17 cellular contexts compared by ENCODE assay signal in the genomic region with DNA sequence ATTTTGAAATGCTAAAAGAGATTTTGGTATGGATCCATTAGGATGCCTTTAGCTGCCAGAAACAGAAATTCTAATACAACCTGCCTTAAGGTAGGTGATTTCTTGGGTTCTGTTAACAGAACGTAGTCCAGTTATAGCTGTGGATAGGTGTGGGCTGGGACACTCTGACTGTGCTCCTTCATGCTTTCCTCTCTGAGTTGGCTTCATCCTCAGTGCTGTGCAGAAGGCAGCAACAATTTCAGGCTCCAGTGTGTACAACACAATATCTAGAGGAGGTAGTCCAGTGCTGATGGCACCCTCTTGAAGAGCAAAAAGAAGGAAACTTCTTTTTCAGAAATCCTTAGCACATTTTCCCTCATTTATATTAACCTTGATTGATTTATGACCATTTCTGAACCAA. TPM values are rescaled to one million over a fixed set of nuclear protein-coding genes. Genes with fewer than 3 reads are reported as not detected.
DNase-seq lines count a peak whose midpoint lies in the region; ATAC-seq, FAIRE-seq and TF ChIP-seq lines count a peak whose summit lies in the region.
"Had no signal": no experiment of that assay in that cellular context is flagged by ENCODE, and none has a peak within 500 bp of the region (broad histone marks: within the 10 kb centered on the region; RNA-seq: fewer than 3 reads in every experiment).

No MANE protein-coding gene starts in this region.

- no peak overlapping the region for H3K4me2 ChIP-seq in K562 (ENCODE audit: insufficient read depth, low read length)
- no peak overlapping the region for H3K4me2 ChIP-seq in trophoblast cell (ENCODE audit: low read length)
- H3K4me2 ChIP-seq: BLaER1 had no signal

- TF ChIP-seq POLR2A in K562 (conservative IDR thresholded peaks at IDR 0.05): no peak

- no peaks in the 10 kb centered on the region for H3K9me1 ChIP-seq in K562 (ENCODE audit: control insufficient read depth, insufficient read depth, low read length)

- H2BK5ac ChIP-seq in trophoblast cell (ENCODE audit: low read depth, low read length, poor library complexity): no peak overlapping the region

- H2AK5ac ChIP-seq in trophoblast cell (ENCODE audit: low read length): no peak overlapping the region

- peaks cover 27% of the 10 kb centered on the region; the same call in 1 of the 3 replicates for H3K36me3 ChIP-seq in K562 (ENCODE audit: control insufficient read depth, insufficient read depth, low read length)
- no peaks in the 10 kb centered on the region for H3K36me3 ChIP-seq in trophoblast cell (ENCODE audit: control insufficient read depth in 1 of 2, insufficient read depth in 2 of 2, low read length in 2 of 2)
- H3K36me3 ChIP-seq in aorta (ENCODE audit: control insufficient read depth in 1 of 2, insufficient read depth in 2 of 2, low read length in 1 of 2): no peaks in the 10 kb centered on the region

- no peak overlapping the region for H3K18ac ChIP-seq in trophoblast cell (ENCODE audit: low read length)

- H3K79me1 ChIP-seq in trophoblast cell (ENCODE audit: low read length): no peaks in the 10 kb centered on the region

- H2AFZ ChIP-seq in K562 (ENCODE audit: low read depth, low read length) (no peak overlapping the region), trophoblast cell (ENCODE audit: insufficient read depth, low read length, poor library complexity) (no peak overlapping the region)

- H4K12ac ChIP-seq in trophoblast cell (ENCODE audit: low read depth, low read length): no peak overlapping the region

- H3K27ac ChIP-seq in right cardiac atrium (ENCODE audit: low read length): no peak overlapping the region
- no peak overlapping the region for H3K27ac ChIP-seq in K562 (ENCODE audit: extremely low read depth, low read depth, low read length)
- H3K27ac ChIP-seq in trophoblast cell (ENCODE audit: low read depth, low read length): no peak overlapping the region
- peak overlapping the region; percentile 43 to 71 for H3K27ac ChIP-seq in aorta (ENCODE audit: low read depth in 1 of 2, low read length in 2 of 2)
- H3K27ac ChIP-seq: BLaER1 had no signal

- no peak for FAIRE-seq in K562 (lab: Jason Lieb, UNC)

- no peak overlapping the region for H3K4ac ChIP-seq in trophoblast cell (ENCODE audit: low read depth, low read length)

- no peaks in the 10 kb centered on the region for H4K20me1 ChIP-seq in K562 (replicated peaks; ENCODE audit: control insufficient read depth, insufficient read depth, low read length)

- H3K9me3 ChIP-seq in right cardiac atrium (ENCODE audit: control insufficient read depth, low read length): no peaks in the 10 kb centered on the region
- H3K9me3 ChIP-seq in K562 (replicated peaks; ENCODE audit: control insufficient read depth, insufficient read depth, low read depth, low read length): no peaks in the 10 kb centered on the region
- H3K9me3 ChIP-seq in trophoblast cell (ENCODE audit: insufficient read depth, low read depth, low read length): no peaks in the 10 kb centered on the region
- no peaks in the 10 kb centered on the region for H3K9me3 ChIP-seq in aorta (ENCODE audit: control insufficient read depth, low read length)
- H3K9me3 ChIP-seq: BLaER1, Caco-2 had no signal

- in situ Hi-C loops in K562 (cut with MboI): no loop called here

- DNase-seq in left ventricle myocardium superior (no peak), right cardiac atrium (no peak), K562 (ENCODE audit: extremely low read depth in 1 of 4, low spot score in 3 of 4) (no peak), trophoblast cell (no peak), aorta (no peak), NCI-H1930 (lab: John Stamatoyannopoulos, UW) (no peak), iPS-NIHi11 (ENCODE audit: low spot score) (no peak)
- DNase-seq: 8988T; AML-193; Caco-2; CD8-positive, alpha-beta memory T cell; DND-41; GDM1; HCEC 1CT; HFFc6 had no signal

- no peaks in the 10 kb centered on the region for H3K27me3 ChIP-seq in right cardiac atrium (ENCODE audit: control insufficient read depth, insufficient read depth)
- no peaks in the 10 kb centered on the region for H3K27me3 ChIP-seq in K562 (ENCODE audit: control insufficient read depth in 2 of 2, insufficient read depth in 2 of 2, low read length in 2 of 2)
- no peaks in the 10 kb centered on the region for H3K27me3 ChIP-seq in trophoblast cell (ENCODE audit: insufficient read depth, low read length)
- no peaks in the 10 kb centered on the region for H3K27me3 ChIP-seq in aorta (ENCODE audit: control insufficient read depth in 1 of 2, insufficient read depth in 2 of 2, low read length in 1 of 2)
- H3K27me3 ChIP-seq: BLaER1 had no signal

- TF ChIP-seq RAD21 in K562 (CRISPR knock-in tag; conservative IDR thresholded peaks at IDR 0.05 in 1 of 2, IDR thresholded peaks at IDR 0.05 in 1 of 2): no peak

- H3K23ac ChIP-seq in trophoblast cell (ENCODE audit: low read length): peak overlapping the region; percentile 68

- H4K8ac ChIP-seq in trophoblast cell (ENCODE audit: low read depth, low read length): no peak overlapping the region

- no peak overlapping the region for H4K91ac ChIP-seq in trophoblast cell (ENCODE audit: low read depth, low read length)

- TF ChIP-seq CTCF in K562 (IDR thresholded peaks at IDR 0.05 in 2 of 3, conservative IDR thresholded peaks at IDR 0.05 in 1 of 3; ENCODE audit: insufficient read depth in 2 of 3, low read depth in 1 of 3, low read length in 3 of 3): no peak

- H3K79me2 ChIP-seq in K562 (ENCODE audit: control insufficient read depth, insufficient read depth, low read length) (no peaks in the 10 kb centered on the region), trophoblast cell (ENCODE audit: control insufficient read depth, insufficient read depth, low read length, poor library complexity) (no peaks in the 10 kb centered on the region)

- POLR2A ChIA-PET in K562 (lab: Yijun Ruan, JAX): interaction anchor here (0.8 kb wide), 1 partner anchor 26 kb away, joined by 3 read pairs; no protein-coding TSS in a partner anchor

- H3K4me1 ChIP-seq in right cardiac atrium (ENCODE audit: control insufficient read depth, insufficient read depth, low read length): peaks cover 3% of the 10 kb centered on the region
- no peaks in the 10 kb centered on the region for H3K4me1 ChIP-seq in K562 (replicated peaks in 1 of 2; ENCODE audit: control insufficient read depth in 2 of 2, insufficient read depth in 2 of 2, low read length in 2 of 2)
- no peaks in the 10 kb centered on the region for H3K4me1 ChIP-seq in trophoblast cell (ENCODE audit: control insufficient read depth in 1 of 2, insufficient read depth in 2 of 2, low read length in 2 of 2)
- peaks cover 7 to 11% of the 10 kb centered on the region in 2 donors for H3K4me1 ChIP-seq in aorta (ENCODE audit: control insufficient read depth in 1 of 2, insufficient read depth in 2 of 2, low read length in 2 of 2)
- H3K4me1 ChIP-seq: BLaER1 had no signal

- intact Hi-C loops in left ventricle myocardium superior (cut with micrococcal nuclease) (no loop called here), right cardiac atrium (cut with DNase I) (loop anchor here in 1 of 4 donors (10.0 kb wide), 1 partner anchor 83 kb away; the partner anchor contains the start of gene PAIP1), K562 (cut with micrococcal nuclease) (no loop called here), aorta (cut with DNase I) (loop anchor here (10.0 kb wide), 2 partner anchors 47 to 697 kb away; no protein-coding TSS in a partner anchor)

- no peak overlapping the region for H3K14ac ChIP-seq in trophoblast cell (ENCODE audit: low read length)

- H2BK120ac ChIP-seq in trophoblast cell (ENCODE audit: insufficient read depth, low read length, poor library complexity): no peak overlapping the region

- ATAC-seq in left ventricle myocardium superior (peak; percentile 10), right cardiac atrium (no peak), K562 (peak; percentile 50; the same call in 2 of the 3 replicates), aorta (ENCODE audit: low FRiP score) (no peak), GM19452 (IDR thresholded peaks at IDR 0.05; ENCODE audit: unreplicated experiment) (no peak)

- H3K4me3 ChIP-seq in right cardiac atrium (ENCODE audit: low read length): no peak overlapping the region
- no peak overlapping the region for H3K4me3 ChIP-seq in K562
- no peak overlapping the region for H3K4me3 ChIP-seq in trophoblast cell (ENCODE audit: low read depth, low read length)
- H3K4me3 ChIP-seq in aorta (ENCODE audit: low read length in 2 of 2): no peak overlapping the region
- H3K4me3 ChIP-seq: BLaER1 had no signal

- CTCF ChIA-PET in K562 (lab: Yijun Ruan, JAX; ENCODE audit: low intra/inter-chr PET ratio): no interaction called here

- 91% methylated on average over 1 of the region's 1 CpG for WGBS in right cardiac atrium
- WGBS in K562 (ENCODE audit: insufficient coverage, low coverage, missing lambda C conversion rate): 87% methylated on average over 1 of the region's 1 CpG
- WGBS in trophoblast cell (ENCODE audit: extremely low coverage, insufficient coverage, insufficient read length): no CpG with 5 or more reads among the region's 1 CpG
- 72 to 77% methylated on average over 1 of the region's 1 CpG for WGBS in aorta, 2 donors

- BruUV-seq in K562 (replicated peaks; lab: Mats Ljungman, UMichigan): no TSS peak

- TF ChIP-seq EP300 in K562 (IDR thresholded peaks at IDR 0.05; ENCODE audit: low read length): no peak

- no peak overlapping the region for H3K9ac ChIP-seq in K562 (ENCODE audit: insufficient read depth in 1 of 2, low read depth in 2 of 2, low read length in 2 of 2)
- no peak overlapping the region for H3K9ac ChIP-seq in trophoblast cell (ENCODE audit: low read length)
- H3K9ac ChIP-seq: BLaER1 had no signal

- no peak overlapping the region for H2BK12ac ChIP-seq in trophoblast cell (ENCODE audit: low read length)

RNA-seq across cellular contexts. Expression of gene NNT, which starts 34.4 kb away (rescaled TPM):
- total RNA-seq in left ventricle myocardium superior (554 TPM), right cardiac atrium (100 to 1,000 TPM; 371 to 421 (median 408) TPM), K562 (2014; rRNA removed) (34.6 and 41.4 TPM in 2 replicates), K562 (2014; rRNA removed; fragmentation: Illumina TruSeq; extraction: Trizol) (66.7 and 77.0 TPM in 2 replicates), K562 (2015; rRNA removed; fragmentation: Illumina TruSeq; extraction: Trizol) (66.2 and 68.6 TPM in 2 replicates), K562 (2021) (68.4 and 77.8 TPM in 2 replicates), aorta (10 to 100 TPM; 53.6 to 69.4 TPM)
- polyA plus RNA-seq in right cardiac atrium (174 TPM), K562 (2011; rRNA removed) (49.9 and 56.4 TPM in 2 replicates), K562 (2014; fragmentation: Illumina TruSeq; extraction: Trizol) (36.9 and 42.2 TPM in 2 replicates), K562 (2014; fragmentation: Nextera tagmentation; extraction: Ambion mirVana) (10 to 100 TPM; 21.9 to 30.5 TPM), K562 (2014; rRNA removed) (42.2 TPM in 2 replicates), aorta (10 to 100 TPM; 13.9 to 20.4 TPM)
- total RNA-seq in K562 (2011; cell fraction: chromatin; rRNA removed; ENCODE audit: low replicate concordance): 39.0 and 100 TPM in 2 replicates
- 23.3 and 36.5 TPM in 2 replicates for total RNA-seq in K562 (2011; cell fraction: nucleolus; rRNA removed)
- 50.3 and 69.0 TPM in 2 replicates for total RNA-seq in K562 (2011; cell fraction: nucleoplasm; rRNA removed)
- polyA plus RNA-seq in K562 (2011; cell fraction: cytosol; rRNA removed): 38.9 and 51.9 TPM in 2 replicates
- polyA plus RNA-seq in K562 (2011; cell fraction: nucleus; rRNA removed): 82.5 and 93.8 TPM in 2 replicates
- 40.0 and 43.3 TPM in 2 replicates for polyA plus RNA-seq in K562 (2012)
- polyA minus RNA-seq in K562 (2011; rRNA and poly(A)+ RNA removed): 114 and 120 TPM in 2 replicates
- 37.6 and 38.2 TPM in 2 replicates for polyA minus RNA-seq in K562 (2011; cell fraction: cytosol; rRNA and poly(A)+ RNA removed)
- 55.5 and 85.7 TPM in 2 replicates for polyA minus RNA-seq in K562 (2011; cell fraction: nucleus; rRNA and poly(A)+ RNA removed)
- 20.1 and 20.7 TPM in 2 replicates for polyA plus RNA-seq in trophoblast cell (2013)

Comparison
In these comparisons a context has a peak if more than half of its experiments do, and no peak if none do; other contexts are left out.
1. ATAC-seq: peak in left ventricle myocardium superior (single experiment) and K562 (single experiment); none in right cardiac atrium (0 of 2), aorta (single experiment) and GM19452 (single experiment).
2. H3K27ac ChIP-seq: peak in aorta (2 of 2); none in right cardiac atrium (single experiment), K562 (single experiment) and trophoblast cell (single experiment).
3. intact Hi-C loops: an anchor here in aorta (10.0 kb wide); none called in left ventricle myocardium superior and K562.